ENCODE assay signal across 20 cellular contexts in genomic region chr2:207901401-207901800, GRCh38.
DNase-seq lines count a peak whose midpoint lies in the region; ATAC-seq, FAIRE-seq and TF ChIP-seq lines count a peak whose summit lies in the region.
"Had no signal": no experiment of that assay in that cellular context is flagged by ENCODE, and none has a peak within 500 bp of the region (broad histone marks: within the 10 kb centered on the region; RNA-seq: fewer than 3 reads in every experiment).

No MANE protein-coding gene starts in this region.

- ATAC-seq in HepG2: no peak
- no peak for ATAC-seq in right lobe of liver
- ATAC-seq in HG03342 (IDR thresholded peaks at IDR 0.05; ENCODE audit: unreplicated experiment): no peak
- ATAC-seq: HCT116 had no signal

- no peaks in the 10 kb centered on the region for H4K20me1 ChIP-seq in HepG2 (ENCODE audit: insufficient read depth, low read length)

- no peak for TF ChIP-seq RAD21 in HepG2 (CRISPR knock-in tag; IDR thresholded peaks at IDR 0.05)

- H3K9ac ChIP-seq in HepG2 (ENCODE audit: insufficient read depth, low read depth, low read length): no peak overlapping the region
- H3K9ac ChIP-seq: GM23248 had no signal

- CTCF ChIA-PET in HepG2 (lab: Yijun Ruan, JAX; ENCODE audit: low intra/inter-chr PET ratio, low total read pairs): no interaction called here

- H3K27ac Mint-ChIP-seq in nephron progenitor cell: peak overlapping the region; percentile 30

- no peaks in the 10 kb centered on the region for H3K9me3 Mint-ChIP-seq in nephron progenitor cell

- no peaks in the 10 kb centered on the region for H3K79me2 ChIP-seq in HepG2 (ENCODE audit: insufficient read depth, low read length)

- H3K4me3 ChIP-seq in HepG2 (replicated peaks in 1 of 3; ENCODE audit: insufficient read depth in 1 of 3, low read depth in 2 of 3, low read length in 3 of 3): no peak overlapping the region
- H3K4me3 ChIP-seq in right lobe of liver: no peak overlapping the region
- H3K4me3 ChIP-seq in adrenal gland: no peak overlapping the region
- H3K4me3 ChIP-seq: GM23248, SK-N-MC had no signal

- TF ChIP-seq POLR2A in HepG2 (IDR thresholded peaks at IDR 0.05; ENCODE audit: insufficient read depth in 1 of 2, low read depth in 2 of 2, low read length in 2 of 2) (no peak), right lobe of liver (IDR thresholded peaks at IDR 0.05) (no peak), adrenal gland (IDR thresholded peaks at IDR 0.05) (no peak)

- no TSS peak for BruUV-seq in HepG2 (replicated peaks; lab: Mats Ljungman, UMichigan)

- H3K4me1 ChIP-seq in HepG2 (ENCODE audit: insufficient read depth, low read length) (peaks cover 89% of the 10 kb centered on the region), right lobe of liver (peaks cover 0 to 27% (median 12%) of the 10 kb centered on the region in 4 donors), adrenal gland (replicated peaks in 1 of 2) (peaks cover 0 to 10% of the 10 kb centered on the region in 2 donors)

- H3K4me3 Mint-ChIP-seq in nephron progenitor cell: no peak overlapping the region

- in situ Hi-C loops in HepG2 (cut with HindIII; ENCODE audit: extremely low pct_ligation_motif_present, low pct_unique_long_range_greater_than_20kb): no loop called here

- TF ChIP-seq CTCF in HepG2 (CRISPR knock-in tag; IDR thresholded peaks at IDR 0.05) (no peak), right lobe of liver (IDR thresholded peaks at IDR 0.05) (no peak), nephron progenitor cell (IDR thresholded peaks at IDR 0.05) (no peak), adrenal gland (IDR thresholded peaks at IDR 0.05) (no peak)

- H3K4me1 Mint-ChIP-seq in nephron progenitor cell: peaks cover 11% of the 10 kb centered on the region

- H3K4me2 ChIP-seq in HepG2 (ENCODE audit: low read depth, low read length): no peak overlapping the region

- H3K36me3 ChIP-seq in HepG2 (replicated peaks in 1 of 2; ENCODE audit: control insufficient read depth in 1 of 2, insufficient read depth in 2 of 2, low read length in 2 of 2) (no peaks in the 10 kb centered on the region; a peak in 2 of 5 replicates), right lobe of liver (no peaks in the 10 kb centered on the region), adrenal gland (replicated peaks in 1 of 2) (no peaks in the 10 kb centered on the region)

- WGBS in HepG2 (ENCODE audit: low lambda C conversion rate): 95% methylated on average over 4 of the region's 4 CpGs
- 100% methylated on average over 1 of the region's 4 CpGs for WGBS in right lobe of liver (ENCODE audit: insufficient coverage, low coverage, low lambda C conversion rate, missing lambda C conversion rate)
- WGBS in adrenal gland, 4 donors: 95 to 98% (median 97%) methylated on average over 4 of the region's 4 CpGs

- H3K27ac ChIP-seq in HepG2 (ENCODE audit: extremely low read length, insufficient read depth, low read length): no peak overlapping the region
- H3K27ac ChIP-seq in right lobe of liver: no peak overlapping the region
- H3K27ac ChIP-seq in adrenal gland: no peak overlapping the region
- H3K27ac ChIP-seq: GM23248, HL-60, SK-N-MC had no signal

- H2AFZ ChIP-seq in HepG2 (ENCODE audit: low read length): no peak overlapping the region
- H2AFZ ChIP-seq: GM23248 had no signal

- peaks cover 4% of the 10 kb centered on the region for H3K36me3 Mint-ChIP-seq in nephron progenitor cell (ENCODE audit: low read depth)

- H3K27me3 ChIP-seq in HepG2 (ENCODE audit: control insufficient read depth in 1 of 2, insufficient read depth in 2 of 2, low read length in 2 of 2) (no peaks in the 10 kb centered on the region), right lobe of liver (no peaks in the 10 kb centered on the region), adrenal gland (no peaks in the 10 kb centered on the region)

- intact Hi-C loops in HepG2 (cut with micrococcal nuclease; ENCODE audit: unreplicated experiment) (no loop called here), right lobe of liver (cut with DNase I) (no loop called here), adrenal gland (cut with DNase I) (no loop called here)

- H3K9me3 ChIP-seq in HepG2 (ENCODE audit: low read length) (no peaks in the 10 kb centered on the region), right lobe of liver (no peaks in the 10 kb centered on the region), adrenal gland (replicated peaks in 1 of 3) (no peaks in the 10 kb centered on the region)

- POLR2A ChIA-PET in HepG2 (lab: Yijun Ruan, JAX): interaction anchor here (1.0 to 1.5 kb wide), 4 partner anchors 25 to 56 kb away, joined by 3 to 4 read pairs (median 3); no protein-coding TSS in a partner anchor

- no peak for TF ChIP-seq EP300 in HepG2 (IDR thresholded peaks at IDR 0.05; ENCODE audit: low read depth in 2 of 2, low read length in 2 of 2)
- TF ChIP-seq EP300 in HepG2 (CRISPR knock-in tag; IDR thresholded peaks at IDR 0.05; ENCODE audit: borderline replicate concordance): no peak

- FAIRE-seq in HepG2 (lab: Jason Lieb, UNC): no peak
- FAIRE-seq: G401.6, GM12891 had no signal

- peaks cover 13% of the 10 kb centered on the region for H3K27me3 Mint-ChIP-seq in nephron progenitor cell (ENCODE audit: low read depth, poor library complexity)

- DNase-seq in HepG2 (ENCODE audit: low spot score) (no peak), right lobe of liver (no peak), astrocyte of the hippocampus (ENCODE audit: low read depth, low spot score) (peak; percentile 46), nephron progenitor cell (no peak), SKM-1 (lab: John Stamatoyannopoulos, UW; ENCODE audit: unreplicated experiment) (no peak), adrenal gland (no peak)
- DNase-seq in activated CD4-positive, alpha-beta T cell treated with anti-CD3 and anti-CD28 coated beads, Interleukin-2, amount 50 U/mL, for 1 hour: no peak
- DNase-seq: COR-L47, GM23248, KG1, NCI-H1048, NCI-H1694 treated with DMSO at 0.1 percent for 48 hours, NCI-H226, T-helper 1 cell had no signal

TF ChIP-seq in HepG2, 621 proteins besides CTCF, POLR2A, EP300 and RAD21:
- no peak for TF ChIP-seq GPBP1L1 (CRISPR knock-in tag; IDR thresholded peaks at IDR 0.05)
- no peak for TF ChIP-seq ZMYM2 (CRISPR knock-in tag; IDR thresholded peaks at IDR 0.05)
- TF ChIP-seq PBX2 (CRISPR knock-in tag; IDR thresholded peaks at IDR 0.05): peak; percentile 46; the same call in 1 of the 2 replicates
- no peak for TF ChIP-seq SATB2 (CRISPR knock-in tag; IDR thresholded peaks at IDR 0.05)
TF ChIP-seq in HepG2: peak in this region for 1.
